Comparison of ENCODE assay signal across 21 cellular contexts in the genomic region with DNA sequence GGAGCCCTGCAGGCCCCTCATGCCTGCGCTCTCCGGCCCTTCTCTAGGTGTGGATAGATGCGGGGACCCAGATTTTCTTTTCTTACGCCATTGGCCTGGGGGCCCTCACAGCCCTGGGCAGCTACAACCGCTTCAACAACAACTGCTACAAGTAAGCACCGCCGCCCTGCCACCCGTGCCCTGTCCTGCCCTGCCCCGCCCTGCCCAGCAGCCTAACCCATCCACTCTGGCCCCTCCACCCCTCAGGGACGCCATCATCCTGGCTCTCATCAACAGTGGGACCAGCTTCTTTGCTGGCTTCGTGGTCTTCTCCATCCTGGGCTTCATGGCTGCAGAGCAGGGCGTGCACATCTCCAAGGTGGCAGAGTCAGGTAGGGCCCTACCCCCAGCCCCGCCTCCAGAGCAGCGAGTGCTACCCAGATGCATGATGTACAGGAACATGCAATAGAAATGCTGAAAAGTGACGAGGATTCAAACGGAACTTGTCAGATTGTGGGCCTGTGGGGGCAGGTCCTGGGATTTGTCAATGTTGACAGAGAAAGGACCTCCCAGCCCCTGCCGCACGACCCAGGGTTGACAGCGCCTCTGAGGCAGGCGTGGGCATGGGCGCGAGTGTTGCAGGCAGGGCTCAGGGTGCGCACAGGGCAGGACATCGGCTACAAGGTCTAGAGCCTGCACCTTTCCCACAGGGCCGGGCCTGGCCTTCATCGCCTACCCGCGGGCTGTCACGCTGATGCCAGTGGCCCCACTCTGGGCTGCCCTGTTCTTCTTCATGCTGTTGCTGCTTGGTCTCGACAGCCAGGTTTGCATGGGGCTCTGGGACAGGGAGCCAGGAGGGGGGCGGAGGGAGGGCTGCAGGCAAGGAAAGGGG. TPM values are rescaled to one million over a fixed set of nuclear protein-coding genes. Genes with fewer than 3 reads are reported as not detected.
A peak's percentile ranks its signal among the peaks of the same experiment; 100 is the strongest.
DNase-seq lines count a peak whose midpoint lies in the region; ATAC-seq and TF ChIP-seq lines count a peak whose summit lies in the region.
"Had no signal": no experiment of that assay in that cellular context is flagged by ENCODE, and none has a peak within 500 bp of the region (broad histone marks: within the 10 kb centered on the region; RNA-seq: fewer than 3 reads in every experiment).

No MANE protein-coding gene starts in this region.

- H3K9me3 Mint-ChIP-seq in neural crest cell = no peaks in the 10 kb centered on the region
- H3K9me3 Mint-ChIP-seq: CD4-positive, alpha-beta T cell; IgD-negative memory B cell had no signal

- H3K9me3 ChIP-seq in left ventricle myocardium inferior (replicated peaks) (no peaks in the 10 kb centered on the region), heart right ventricle (no peaks in the 10 kb centered on the region)
- H3K9me3 ChIP-seq: BE2C, HAP-1, MG63 had no signal

- H3K4me1 Mint-ChIP-seq in neural crest cell = peaks cover 6% of the 10 kb centered on the region
- H3K4me1 Mint-ChIP-seq: IgD-negative memory B cell had no signal

- H3K36me3 Mint-ChIP-seq in neural crest cell (ENCODE audit: low read depth) = peaks cover 5% of the 10 kb centered on the region
- H3K36me3 Mint-ChIP-seq: IgD-negative memory B cell had no signal

- no peak overlapping the region for H3K27ac Mint-ChIP-seq in neural crest cell (ENCODE audit: unreplicated experiment)
- H3K27ac Mint-ChIP-seq: CD4-positive, alpha-beta T cell had no signal

- intact Hi-C loops in left ventricle myocardium inferior (cut with micrococcal nuclease) (no loop called here), heart right ventricle (cut with DNase I) (no loop called here), cardiac septum (cut with DNase I) (no loop called here)

- H3K27me3 ChIP-seq in left ventricle myocardium inferior (ENCODE audit: low read depth) (no peaks in the 10 kb centered on the region), heart right ventricle (peaks cover 0 to 15% (median 0%) of the 10 kb centered on the region in 7 donors)
- H3K27me3 ChIP-seq: BE2C, MG63 had no signal

- H3K4me3 ChIP-seq in left ventricle myocardium inferior = no peak overlapping the region
- no peak overlapping the region for H3K4me3 ChIP-seq in heart right ventricle
- H3K4me3 ChIP-seq: HAP-1, MG63 had no signal

- H3K27ac ChIP-seq in left ventricle myocardium inferior (replicated peaks) = peak overlapping the region; percentile 16
- peak overlapping the region in 1 of 10 donors; percentile 15 for H3K27ac ChIP-seq in heart right ventricle

- H3K4me1 ChIP-seq in left ventricle myocardium inferior (peaks cover 26% of the 10 kb centered on the region), heart right ventricle (peaks cover 0 to 23% (median 0%) of the 10 kb centered on the region in 9 donors)
- H3K4me1 ChIP-seq: BE2C had no signal

- WGBS in heart right ventricle, 2 donors = 62 to 74% methylated on average over 20 to 25 of the region's 31 CpGs

- H3K36me3 ChIP-seq in left ventricle myocardium inferior = no peaks in the 10 kb centered on the region
- peaks cover 0 to 10% (median 0%) of the 10 kb centered on the region in 9 donors for H3K36me3 ChIP-seq in heart right ventricle
- H3K36me3 ChIP-seq: MG63 had no signal

- H3K27me3 Mint-ChIP-seq in neural crest cell (ENCODE audit: low read depth) = peaks cover 13% of the 10 kb centered on the region
- H3K27me3 Mint-ChIP-seq: CD4-positive, alpha-beta T cell had no signal

- TF ChIP-seq CTCF in left ventricle myocardium inferior (IDR thresholded peaks at IDR 0.05; ENCODE audit: borderline replicate concordance) (no peak), heart right ventricle (IDR thresholded peaks at IDR 0.05) (no peak), neural crest cell (conservative IDR thresholded peaks at IDR 0.05) (no peak)

- DNase-seq in left ventricle myocardium inferior (no peak), heart right ventricle (no peak), neural crest cell (ENCODE audit: low read depth, low spot score) (no peak), NCI-H510A treated with DMSO at 0.1 percent for 48 hours (lab: John Stamatoyannopoulos, UW) (no peak), glomerular visceral epithelial cell (ENCODE audit: extremely low spot score) (no peak), cardiac septum (ENCODE audit: low spot score) (no peak)
- DNase-seq in activated CD4-positive, alpha-beta T cell treated with anti-CD3 and anti-CD28 coated beads, Interleukin-2, amount 50 U/mL, for 1 hour = no peak
- DNase-seq: BE2C; CD4-positive, alpha-beta T cell; GF-D8; Kasumi-1; MG63; NCI-H1048; NCI-H1436 treated with DMSO at 0.1 percent for 48 hours; NCI-H2029; NCI-H446 treated with DMSO at 0.1 percent for 48 hours; NK-92 treated with Interleukin-12 subunit alpha and Interleukin-12 subunit beta, amount 100 ng/mL, for 24 hours; Right ventricle myocardium superior had no signal

- H3K4me3 Mint-ChIP-seq in neural crest cell = peak overlapping the region; percentile 62
- H3K4me3 Mint-ChIP-seq: CD4-positive, alpha-beta T cell; IgD-negative memory B cell had no signal

- ATAC-seq in heart right ventricle = no peak
- peak; percentile 49 for ATAC-seq in esophagus mucosa

RNA-seq across cellular contexts. Expression of gene SLC6A8, which starts 5.7 kb away (rescaled TPM):
- 229 TPM for total RNA-seq in left ventricle myocardium inferior
- 100 to 1,000 TPM; 150 to 238 (median 186) TPM for total RNA-seq in heart right ventricle
- polyA plus RNA-seq in heart right ventricle = 100 to 1,000 TPM; 128 to 155 TPM
- 62.0 TPM for total RNA-seq in esophagus mucosa
- total RNA-seq in neural crest cell = 123 and 125 TPM in 2 replicates
- 144 TPM for total RNA-seq in cardiac septum

RNA-seq across cellular contexts. Expression of gene PNCK, which starts 19.8 kb away (rescaled TPM):
- total RNA-seq in left ventricle myocardium inferior (6.1 TPM), heart right ventricle (10 to 100 TPM in 2 of 10 donors, 1 to 10 TPM in 8; 3.6 to 15.6 (median 5.9) TPM), esophagus mucosa (1.00 TPM), neural crest cell (9.4 and 10.2 TPM in 2 replicates), cardiac septum (7.6 TPM)
- polyA plus RNA-seq in heart right ventricle = 1 to 10 TPM; 2.0 to 5.6 TPM
- polyA plus RNA-seq: IgD-negative memory B cell had no signal

RNA-seq across cellular contexts. Expression of gene BCAP31, which starts 30.7 kb away (rescaled TPM):
- total RNA-seq in left ventricle myocardium inferior = 80.8 TPM
- 100 to 1,000 TPM in 3 of 10 donors, 10 to 100 TPM in 7; 70.2 to 140 (median 85.4) TPM for total RNA-seq in heart right ventricle
- 100 to 1,000 TPM in 1 of 2 donors, 10 to 100 TPM in 1; 82.2 to 164 TPM for polyA plus RNA-seq in heart right ventricle
- total RNA-seq in esophagus mucosa = 191 TPM
- 117 and 118 TPM in 2 replicates for total RNA-seq in neural crest cell
- 98.0 TPM for total RNA-seq in cardiac septum

RNA-seq across cellular contexts. Expression of gene ABCD1, which starts 31.2 kb away (rescaled TPM):
- total RNA-seq in left ventricle myocardium inferior (16.0 TPM), heart right ventricle (10 to 100 TPM; 11.0 to 24.2 (median 14.4) TPM), esophagus mucosa (2.5 TPM), neural crest cell (6.0 and 6.6 TPM in 2 replicates), cardiac septum (15.1 TPM)
- polyA plus RNA-seq in heart right ventricle = 10 to 100 TPM in 1 of 2 donors, 1 to 10 TPM in 1; 9.3 to 15.3 TPM

RNA-seq across cellular contexts. Expression of gene DUSP9, which starts 46.4 kb away (rescaled TPM):
- total RNA-seq in left ventricle myocardium inferior (not detected), heart right ventricle (under 1 TPM in 1 of 10 donors, not detected in 9; 0.09 TPM), esophagus mucosa (0.76 TPM), neural crest cell (1.7 TPM in 2 replicates), cardiac septum (not detected)
- polyA plus RNA-seq in heart right ventricle = under 1 TPM in 1 of 2 donors, not detected in 1; 0.03 TPM
- total RNA-seq: CD4-positive, alpha-beta T cell; Right ventricle myocardium superior had no signal
- polyA plus RNA-seq: IgD-negative memory B cell had no signal
